In genomic region chr3:64030741-64031140, GRCh38 we compare ENCODE assay signal across 8 cellular contexts. TPM values are rescaled to one million over a fixed set of nuclear protein-coding genes. Genes with fewer than 3 reads are reported as not detected.
DNase-seq lines count a peak whose midpoint lies in the region; ATAC-seq and TF ChIP-seq lines count a peak whose summit lies in the region.

No MANE protein-coding gene starts in this region.

- peaks cover 7% of the 10 kb centered on the region for H3K9me3 Mint-ChIP-seq in activated CD8-positive, alpha-beta T cell treated with anti-CD3 and anti-CD28 coated beads for 36 hours
- peaks cover 16% of the 10 kb centered on the region for H3K9me3 Mint-ChIP-seq in mesothelial cell of epicardium

- H3K9me3 ChIP-seq in BE2C, result no peaks in the 10 kb centered on the region
- no peaks in the 10 kb centered on the region for H3K9me3 ChIP-seq in effector memory CD4-positive, alpha-beta T cell (ENCODE audit: control insufficient read depth, low read length)

- DNase-seq in BE2C, result peak; percentile 82
- peak; percentile 69 to 84 for DNase-seq in NCI-H524 (lab: John Stamatoyannopoulos, UW)
- peak; percentile 83 for DNase-seq in activated CD8-positive, alpha-beta T cell treated with anti-CD3 and anti-CD28 coated beads for 36 hours
- DNase-seq in effector memory CD4-positive, alpha-beta T cell, result peak; percentile 60 to 70 (median 65)
- peak; percentile 67 to 77 for DNase-seq in mesothelial cell of epicardium (ENCODE audit: low spot score in 2 of 2, unreplicated experiment in 2 of 2)
- DNase-seq in stimulated activated CD8-positive, alpha-beta memory T cell treated with anti-CD3 and anti-CD28 coated beads, Interleukin-15, amount 100 ng/mL, for 4 hours (ENCODE audit: low read depth in 2 of 2), result peak; percentile 46 to 64

- CTCF ChIA-PET in activated CD8-positive, alpha-beta T cell treated with anti-CD3 and anti-CD28 coated beads for 36 hours (lab: Charles Lee), result interaction anchor here (0.6 to 7.8 kb wide), 28 partner anchors 8 to 463 kb away, joined by 3 to 59 read pairs (median 3); partner anchors contain the start of gene C3orf49

- intact Hi-C loops in activated CD8-positive, alpha-beta T cell treated with anti-CD3 and anti-CD28 coated beads for 36 hours (cut with micrococcal nuclease), result loop anchor here (1.0 kb wide), 2 partner anchors 369 to 454 kb away; no protein-coding TSS in a partner anchor

- peak; percentile 89 for ATAC-seq in GM19324 (IDR thresholded peaks at IDR 0.05; ENCODE audit: low FRiP score, unreplicated experiment)
- peak; percentile 97 for ATAC-seq in HG03442 (IDR thresholded peaks at IDR 0.05; ENCODE audit: unreplicated experiment)
- peak; percentile 99 for ATAC-seq in activated CD8-positive, alpha-beta T cell treated with anti-CD3 and anti-CD28 coated beads for 36 hours

- peak overlapping the region; percentile 38 for H3K4me3 ChIP-seq in BE2C (ENCODE audit: low read depth, low read length)
- peak overlapping the region; percentile 33 for H3K4me3 ChIP-seq in effector memory CD4-positive, alpha-beta T cell (ENCODE audit: insufficient read depth, low read depth, low read length, poor library complexity, severe bottlenecking)

- H3K27ac ChIP-seq in effector memory CD4-positive, alpha-beta T cell (ENCODE audit: insufficient read depth, low read length, poor library complexity, severe bottlenecking), result no peak overlapping the region

- H3K4me1 Mint-ChIP-seq in activated CD8-positive, alpha-beta T cell treated with anti-CD3 and anti-CD28 coated beads for 36 hours (ENCODE audit: low read depth), result peaks cover 6% of the 10 kb centered on the region
- H3K4me1 Mint-ChIP-seq in mesothelial cell of epicardium, result peaks cover 37% of the 10 kb centered on the region

- H3K27me3 Mint-ChIP-seq in activated CD8-positive, alpha-beta T cell treated with anti-CD3 and anti-CD28 coated beads for 36 hours, result peaks cover 21% of the 10 kb centered on the region
- H3K27me3 Mint-ChIP-seq in mesothelial cell of epicardium (ENCODE audit: low read depth), result peaks cover 1% of the 10 kb centered on the region

- peak overlapping the region; percentile 61 for H3K4me3 Mint-ChIP-seq in activated CD8-positive, alpha-beta T cell treated with anti-CD3 and anti-CD28 coated beads for 36 hours
- peak overlapping the region; percentile 44 for H3K4me3 Mint-ChIP-seq in mesothelial cell of epicardium

- H3K27me3 ChIP-seq in BE2C, result no peaks in the 10 kb centered on the region; the same call in 1 of the 2 replicates
- no peaks in the 10 kb centered on the region for H3K27me3 ChIP-seq in effector memory CD4-positive, alpha-beta T cell (replicated peaks; ENCODE audit: control insufficient read depth, insufficient read depth, low read length, poor library complexity, severe bottlenecking)

- POLR2A ChIA-PET in activated CD8-positive, alpha-beta T cell treated with anti-CD3 and anti-CD28 coated beads for 36 hours (lab: Charles Lee), result no interaction called here

- no peaks in the 10 kb centered on the region for H3K36me3 ChIP-seq in BE2C
- H3K36me3 ChIP-seq in effector memory CD4-positive, alpha-beta T cell (ENCODE audit: control insufficient read depth, insufficient read depth, low read length), result no peaks in the 10 kb centered on the region

- H3K27ac Mint-ChIP-seq in activated CD8-positive, alpha-beta T cell treated with anti-CD3 and anti-CD28 coated beads for 36 hours, result peak overlapping the region; percentile 76
- H3K27ac Mint-ChIP-seq in mesothelial cell of epicardium, result peak overlapping the region; percentile 88

- H3K36me3 Mint-ChIP-seq in activated CD8-positive, alpha-beta T cell treated with anti-CD3 and anti-CD28 coated beads for 36 hours (ENCODE audit: low read depth), result no peaks in the 10 kb centered on the region
- H3K36me3 Mint-ChIP-seq in mesothelial cell of epicardium, result peaks cover 5% of the 10 kb centered on the region

- TF ChIP-seq CTCF in BE2C (IDR thresholded peaks at IDR 0.05; ENCODE audit: low read depth, low read length) (peak; percentile 88), mesothelial cell of epicardium (IDR thresholded peaks at IDR 0.05; ENCODE audit: unreplicated experiment) (peak; percentile 90)
- TF ChIP-seq CTCF in activated CD8-positive, alpha-beta T cell treated with anti-CD3 and anti-CD28 coated beads for 36 hours (IDR thresholded peaks at IDR 0.05), result peak; percentile 83

- H3K4me1 ChIP-seq in BE2C, result no peaks in the 10 kb centered on the region; the same call in 1 of the 2 replicates
- peaks cover 8% of the 10 kb centered on the region for H3K4me1 ChIP-seq in effector memory CD4-positive, alpha-beta T cell (ENCODE audit: control insufficient read depth, insufficient read depth, low read length, poor library complexity, severe bottlenecking)

RNA-seq across cellular contexts. Expression of gene PSMD6, which starts 7.4 kb away (rescaled TPM):
- polyA plus RNA-seq in BE2C (2012; ENCODE audit: insufficient read depth, insufficient read length, low read depth), result 185 TPM
- total RNA-seq in activated CD8-positive, alpha-beta T cell treated with anti-CD3 and anti-CD28 coated beads for 36 hours, result 100 to 1,000 TPM; 110 to 113 TPM
- total RNA-seq in mesothelial cell of epicardium, result 70.1 to 74.9 TPM (median 73.4 TPM) in 3 replicates
